1 cellular context compared by ENCODE assay signal in genomic region chr1:26307966-26308899, GRCh38.
TF ChIP-seq lines count a peak whose summit lies in the region.
"Not testable (repeated sequence)": the region's sequence is repeated elsewhere in the genome, so short reads cannot be mapped to it uniquely, and the experiment has no call there.

No MANE protein-coding gene starts in this region.

TF ChIP-seq in K562, 482 proteins besides CTCF, POLR2A, EP300 and RAD21 (continued from another document and continues in another):
- TF ChIP-seq MGA (IDR thresholded peaks at IDR 0.05): peak; percentile 85
- TF ChIP-seq ZNF316 (IDR thresholded peaks at IDR 0.05): peak; percentile 14; the same call in 1 of the 2 replicates
- peak; percentile 11 to 84; a peak in 2 of 4 replicates for TF ChIP-seq FOXA3 (CRISPR knock-in tag; conservative IDR thresholded peaks at IDR 0.05 in 1 of 2, IDR thresholded peaks at IDR 0.05 in 1 of 2)
- peak; percentile 73 for TF ChIP-seq DMBX1 (CRISPR knock-in tag; IDR thresholded peaks at IDR 0.05; ENCODE audit: borderline replicate concordance)
- TF ChIP-seq LEF1 (IDR thresholded peaks at IDR 0.05): peak; percentile 77
- TF ChIP-seq, protein P1, sequence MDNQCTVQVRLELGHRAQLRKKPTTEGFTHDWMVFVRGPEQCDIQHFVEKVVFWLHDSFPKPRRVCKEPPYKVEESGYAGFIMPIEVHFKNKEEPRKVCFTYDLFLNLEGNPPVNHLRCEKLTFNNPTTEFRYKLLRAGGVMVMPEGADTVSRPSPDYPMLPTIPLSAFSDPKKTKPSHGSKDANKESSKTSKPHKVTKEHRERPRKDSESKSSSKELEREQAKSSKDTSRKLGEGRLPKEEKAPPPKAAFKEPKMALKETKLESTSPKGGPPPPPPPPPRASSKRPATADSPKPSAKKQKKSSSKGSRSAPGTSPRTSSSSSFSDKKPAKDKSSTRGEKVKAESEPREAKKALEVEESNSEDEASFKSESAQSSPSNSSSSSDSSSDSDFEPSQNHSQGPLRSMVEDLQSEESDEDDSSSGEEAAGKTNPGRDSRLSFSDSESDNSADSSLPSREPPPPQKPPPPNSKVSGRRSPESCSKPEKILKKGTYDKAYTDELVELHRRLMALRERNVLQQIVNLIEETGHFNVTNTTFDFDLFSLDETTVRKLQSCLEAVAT (IDR thresholded peaks at IDR 0.05): peak; percentile 51 to 98; a peak in 3 of 4 replicates
- peak; percentile 53 for TF ChIP-seq ZBTB2 (IDR thresholded peaks at IDR 0.05)
- peak; percentile 28; the same call in 1 of the 2 replicates for TF ChIP-seq POLR2AphosphoS5 (IDR thresholded peaks at IDR 0.05; ENCODE audit: control insufficient read depth, insufficient read depth, low read depth, low read length)
- 0 out of 2 replicates have a peak, but pooled peaks have one; percentile 50 for TF ChIP-seq ARID2 (IDR thresholded peaks at IDR 0.05)
- TF ChIP-seq ZNF175 (CRISPR knock-in tag; IDR thresholded peaks at IDR 0.05; ENCODE audit: low read depth): peak; percentile 75
- peak; percentile 65 for TF ChIP-seq NCOA4 (IDR thresholded peaks at IDR 0.05; ENCODE audit: partially characterized antibody)
- 0 out of 2 replicates have a peak, but pooled peaks have one; percentile 7 for TF ChIP-seq ZNF311 (CRISPR knock-in tag; IDR thresholded peaks at IDR 0.05)
- TF ChIP-seq, protein P2, sequence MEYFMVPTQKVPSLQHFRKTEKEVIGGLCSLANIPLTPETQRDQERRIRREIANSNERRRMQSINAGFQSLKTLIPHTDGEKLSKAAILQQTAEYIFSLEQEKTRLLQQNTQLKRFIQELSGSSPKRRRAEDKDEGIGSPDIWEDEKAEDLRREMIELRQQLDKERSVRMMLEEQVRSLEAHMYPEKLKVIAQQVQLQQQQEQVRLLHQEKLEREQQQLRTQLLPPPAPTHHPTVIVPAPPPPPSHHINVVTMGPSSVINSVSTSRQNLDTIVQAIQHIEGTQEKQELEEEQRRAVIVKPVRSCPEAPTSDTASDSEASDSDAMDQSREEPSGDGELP (CRISPR knock-in tag; IDR thresholded peaks at IDR 0.05; ENCODE audit: borderline replicate concordance): 0 out of 2 replicates have a peak, but pooled peaks have one; percentile 9
- TF ChIP-seq SMARCE1 (IDR thresholded peaks at IDR 0.05): peak; percentile 76
- peak; percentile 50; the same call in 1 of the 2 replicates for TF ChIP-seq ZNF76 (CRISPR knock-in tag; IDR thresholded peaks at IDR 0.05; ENCODE audit: borderline replicate concordance)
- peak; percentile 17; the same call in 1 of the 2 replicates for TF ChIP-seq CEBPB (tag; IDR thresholded peaks at IDR 0.05)
- TF ChIP-seq, protein P3, sequence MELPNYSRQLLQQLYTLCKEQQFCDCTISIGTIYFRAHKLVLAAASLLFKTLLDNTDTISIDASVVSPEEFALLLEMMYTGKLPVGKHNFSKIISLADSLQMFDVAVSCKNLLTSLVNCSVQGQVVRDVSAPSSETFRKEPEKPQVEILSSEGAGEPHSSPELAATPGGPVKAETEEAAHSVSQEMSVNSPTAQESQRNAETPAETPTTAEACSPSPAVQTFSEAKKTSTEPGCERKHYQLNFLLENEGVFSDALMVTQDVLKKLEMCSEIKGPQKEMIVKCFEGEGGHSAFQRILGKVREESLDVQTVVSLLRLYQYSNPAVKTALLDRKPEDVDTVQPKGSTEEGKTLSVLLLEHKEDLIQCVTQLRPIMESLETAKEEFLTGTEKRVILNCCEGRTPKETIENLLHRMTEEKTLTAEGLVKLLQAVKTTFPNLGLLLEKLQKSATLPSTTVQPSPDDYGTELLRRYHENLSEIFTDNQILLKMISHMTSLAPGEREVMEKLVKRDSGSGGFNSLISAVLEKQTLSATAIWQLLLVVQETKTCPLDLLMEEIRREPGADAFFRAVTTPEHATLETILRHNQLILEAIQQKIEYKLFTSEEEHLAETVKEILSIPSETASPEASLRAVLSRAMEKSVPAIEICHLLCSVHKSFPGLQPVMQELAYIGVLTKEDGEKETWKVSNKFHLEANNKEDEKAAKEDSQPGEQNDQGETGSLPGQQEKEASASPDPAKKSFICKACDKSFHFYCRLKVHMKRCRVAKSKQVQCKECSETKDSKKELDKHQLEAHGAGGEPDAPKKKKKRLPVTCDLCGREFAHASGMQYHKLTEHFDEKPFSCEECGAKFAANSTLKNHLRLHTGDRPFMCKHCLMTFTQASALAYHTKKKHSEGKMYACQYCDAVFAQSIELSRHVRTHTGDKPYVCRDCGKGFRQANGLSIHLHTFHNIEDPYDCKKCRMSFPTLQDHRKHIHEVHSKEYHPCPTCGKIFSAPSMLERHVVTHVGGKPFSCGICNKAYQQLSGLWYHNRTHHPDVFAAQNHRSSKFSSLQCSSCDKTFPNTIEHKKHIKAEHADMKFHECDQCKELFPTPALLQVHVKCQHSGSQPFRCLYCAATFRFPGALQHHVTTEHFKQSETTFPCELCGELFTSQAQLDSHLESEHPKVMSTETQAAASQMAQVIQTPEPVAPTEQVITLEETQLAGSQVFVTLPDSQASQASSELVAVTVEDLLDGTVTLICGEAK (IDR thresholded peaks at IDR 0.05): peak; percentile 55
- TF ChIP-seq, protein P3 (CRISPR knock-in tag; IDR thresholded peaks at IDR 0.05): not testable (repeated sequence)
- 0 out of 4 replicates have a peak, but pooled peaks of 1 of the 2 experiments have one; percentile 38 for TF ChIP-seq ETV6 (IDR thresholded peaks at IDR 0.05; ENCODE audit: borderline replicate concordance in 1 of 2, low read depth in 2 of 2, low read length in 1 of 2)
- TF ChIP-seq ETV6 (CRISPR knock-in tag; IDR thresholded peaks at IDR 0.05; ENCODE audit: borderline replicate concordance); NR4A1 (CRISPR knock-in tag; IDR thresholded peaks at IDR 0.05): not testable (repeated sequence)
- TF ChIP-seq TCF3 (CRISPR knock-in tag; IDR thresholded peaks at IDR 0.05): peak; percentile 69
- TF ChIP-seq, protein P4, sequence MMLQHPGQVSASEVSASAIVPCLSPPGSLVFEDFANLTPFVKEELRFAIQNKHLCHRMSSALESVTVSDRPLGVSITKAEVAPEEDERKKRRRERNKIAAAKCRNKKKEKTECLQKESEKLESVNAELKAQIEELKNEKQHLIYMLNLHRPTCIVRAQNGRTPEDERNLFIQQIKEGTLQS (IDR thresholded peaks at IDR 0.05): peak; percentile 28; the same call in 1 of the 2 replicates
- TF ChIP-seq, protein P4 (CRISPR knock-in tag; conservative IDR thresholded peaks at IDR 0.05): 0 out of 2 replicates have a peak, but pooled peaks have one; percentile 18
- peak; percentile 79; the same call in 1 of the 2 replicates for TF ChIP-seq NR4A1 (tag; IDR thresholded peaks at IDR 0.05)
